Comparison of ENCODE assay signal across 9 cellular contexts in genomic region chr12:15928870-15929571, GRCh38. TPM values are rescaled to one million over a fixed set of nuclear protein-coding genes. Genes with fewer than 3 reads are reported as not detected.
A peak's percentile ranks its signal among the peaks of the same experiment; 100 is the strongest.
DNase-seq lines count a peak whose midpoint lies in the region; ATAC-seq and TF ChIP-seq lines count a peak whose summit lies in the region.
"Had no signal": no experiment of that assay in that cellular context is flagged by ENCODE, and none has a peak within 500 bp of the region (broad histone marks: within the 10 kb centered on the region; RNA-seq: fewer than 3 reads in every experiment).

No MANE protein-coding gene starts in this region.

- H2AFZ ChIP-seq in IMR-90 (replicated peaks; ENCODE audit: low read length, poor library complexity), result peak overlapping the region; percentile 68
- peak overlapping the region; percentile 64 for H2AFZ ChIP-seq in neuronal stem cell (ENCODE audit: low read length)

- peak overlapping the region; percentile 46 for H2AK5ac ChIP-seq in IMR-90 (ENCODE audit: low read depth, low read length)
- H2AK5ac ChIP-seq in neuronal stem cell (ENCODE audit: low read depth, low read length), result no peak overlapping the region

- peak overlapping the region; percentile 96 for H2BK20ac ChIP-seq in IMR-90 (ENCODE audit: low read depth, low read length)

- no peak overlapping the region for H3K27ac Mint-ChIP-seq in stimulated activated naive CD8-positive, alpha-beta T cell treated with anti-CD3 and anti-CD28 coated beads, Interleukin-15, amount 100 ng/mL, for 72 hours
- H3K27ac Mint-ChIP-seq: T-helper 2 cell treated with Interferon-gamma antibody and Interleukin-4, amounts not matched to agents 5 μg/mL and 100 μg/mL, for 36 hours had no signal

- H2BK15ac ChIP-seq in IMR-90 (ENCODE audit: low read depth, low read length) (peak overlapping the region; percentile 35), neuronal stem cell (ENCODE audit: low read length) (no peak overlapping the region)

- peak; percentile 55 for ATAC-seq in GM18868 (IDR thresholded peaks at IDR 0.05; ENCODE audit: unreplicated experiment)
- ATAC-seq in IMR-90 (ENCODE audit: low read depth), result peak; percentile 35
- ATAC-seq in stimulated activated naive CD8-positive, alpha-beta T cell treated with anti-CD3 and anti-CD28 coated beads, Interleukin-15, amount 100 ng/mL, for 72 hours, result no peak

- dilution Hi-C loops in IMR-90 (cut with HindIII; ENCODE audit: low sequenced_read_pairs, unreplicated experiment), result no loop called here

- H3K4me3 Mint-ChIP-seq in stimulated activated naive CD8-positive, alpha-beta T cell treated with anti-CD3 and anti-CD28 coated beads, Interleukin-15, amount 100 ng/mL, for 72 hours, result no peak overlapping the region
- H3K4me3 Mint-ChIP-seq: T-helper 2 cell treated with Interferon-gamma antibody and Interleukin-4, amounts not matched to agents 5 μg/mL and 100 μg/mL, for 36 hours had no signal

- H3K27ac ChIP-seq in IMR-90 (ENCODE audit: insufficient read depth, low read length), result peak overlapping the region; percentile 33
- H3K27ac ChIP-seq in esophagus muscularis mucosa (replicated peaks in 1 of 4), result peak overlapping the region; percentile 51 to 67 (median 56)
- H3K27ac ChIP-seq in neuronal stem cell (replicated peaks; ENCODE audit: low read length), result peak overlapping the region; percentile 26

- H3K79me1 ChIP-seq in IMR-90 (ENCODE audit: low read depth in 1 of 2, low read length in 2 of 2) (peaks cover 25 to 55% of the 10 kb centered on the region in 2 experiments), neuronal stem cell (ENCODE audit: low read depth, low read length) (no peaks in the 10 kb centered on the region)

- no peaks in the 10 kb centered on the region for H3K27me3 ChIP-seq in IMR-90 (ENCODE audit: control insufficient read depth, insufficient read depth, low read length)
- H3K27me3 ChIP-seq in esophagus muscularis mucosa, result no peaks in the 10 kb centered on the region
- no peaks in the 10 kb centered on the region for H3K27me3 ChIP-seq in neuronal stem cell (ENCODE audit: control insufficient read depth in 3 of 3, insufficient read depth in 3 of 3, low read depth in 1 of 3, low read length in 3 of 3)

- peaks cover 7% of the 10 kb centered on the region for H3K4me1 Mint-ChIP-seq in stimulated activated naive CD8-positive, alpha-beta T cell treated with anti-CD3 and anti-CD28 coated beads, Interleukin-15, amount 100 ng/mL, for 72 hours

- H2BK5ac ChIP-seq in IMR-90 (ENCODE audit: low read depth, low read length, poor library complexity, severe bottlenecking) (peak overlapping the region; percentile 97), neuronal stem cell (ENCODE audit: low read length) (no peak overlapping the region)

- H3K9me3 ChIP-seq in IMR-90 (ENCODE audit: control insufficient read depth, insufficient read depth, low read length), result no peaks in the 10 kb centered on the region
- no peaks in the 10 kb centered on the region for H3K9me3 ChIP-seq in esophagus muscularis mucosa
- no peaks in the 10 kb centered on the region for H3K9me3 ChIP-seq in neuronal stem cell (replicated peaks in 1 of 2; ENCODE audit: control insufficient read depth in 2 of 2, insufficient read depth in 1 of 2, low read depth in 1 of 2, low read length in 2 of 2)

- H4K91ac ChIP-seq in IMR-90 (ENCODE audit: insufficient read depth, low read depth, low read length) (peak overlapping the region; percentile 88), neuronal stem cell (ENCODE audit: low read depth, low read length, poor library complexity) (no peak overlapping the region)

- 40% methylated on average over 3 of the region's 10 CpGs; no CpG with 5 or more reads in 1 of the 2 experiments for whole genome bisulfite sequencing in IMR-90 (ENCODE audit: extremely low coverage in 2 of 2, insufficient read length in 1 of 2), 2 experiments
- WGBS in esophagus muscularis mucosa, result 59% methylated on average over 10 of the region's 10 CpGs
- WGBS in neuronal stem cell (ENCODE audit: extremely low coverage in 2 of 2, insufficient read length in 2 of 2, insufficient replicate concordance in 1 of 2), 2 donors, result no CpG with 5 or more reads among the region's 10 CpGs

- no peak for TF ChIP-seq EP300 in esophagus muscularis mucosa (IDR thresholded peaks at IDR 0.05)

- no peak for TF ChIP-seq RAD21 in IMR-90 (IDR thresholded peaks at IDR 0.05; ENCODE audit: low read length)

- TF ChIP-seq POLR2A in IMR-90 (IDR thresholded peaks at IDR 0.05; ENCODE audit: low read depth, low read length) (no peak), esophagus muscularis mucosa (IDR thresholded peaks at IDR 0.05; ENCODE audit: low read depth) (no peak)

- no peaks in the 10 kb centered on the region for H4K20me1 ChIP-seq in IMR-90 (ENCODE audit: insufficient read depth, low read length)

- no peak overlapping the region for H3K4me3 ChIP-seq in IMR-90 (ENCODE audit: insufficient read depth, low read depth, low read length)
- peak overlapping the region in 1 of 4 donors; percentile 15 for H3K4me3 ChIP-seq in esophagus muscularis mucosa
- H3K4me3 ChIP-seq in neuronal stem cell (ENCODE audit: low read length in 2 of 2), result no peak overlapping the region

- H3K36me3 ChIP-seq in IMR-90 (ENCODE audit: control insufficient read depth, insufficient read depth, low read length), result no peaks in the 10 kb centered on the region
- no peaks in the 10 kb centered on the region for H3K36me3 ChIP-seq in esophagus muscularis mucosa
- H3K36me3 ChIP-seq in neuronal stem cell (replicated peaks in 1 of 2; ENCODE audit: control insufficient read depth in 2 of 2, insufficient read depth in 2 of 2, low read length in 2 of 2), result no peaks in the 10 kb centered on the region

- H3K9me1 ChIP-seq in IMR-90 (ENCODE audit: insufficient read depth, low read length), result peaks cover 3% of the 10 kb centered on the region

- DNase-seq in IMR-90 (no peak), esophagus muscularis mucosa (ENCODE audit: extremely low spot score) (no peak), neuronal stem cell (ENCODE audit: low spot score) (no peak), NCI-H187 (lab: John Stamatoyannopoulos, UW) (no peak), NCI-H1694 treated with DMSO at 0.1 percent for 48 hours (lab: John Stamatoyannopoulos, UW) (no peak), T-helper 9 cell (no peak)
- DNase-seq in stimulated activated naive CD8-positive, alpha-beta T cell treated with anti-CD3 and anti-CD28 coated beads, Interleukin-15, amount 100 ng/mL, for 72 hours, result no peak

- intact Hi-C loops in IMR-90 (cut with micrococcal nuclease), result no loop called here
- intact Hi-C loops in esophagus muscularis mucosa (cut with DNase I), result no loop called here

- peak overlapping the region; percentile 32; the same call in 1 of the 2 replicates for H3K23ac ChIP-seq in IMR-90 (ENCODE audit: low read depth, low read length)
- no peak overlapping the region for H3K23ac ChIP-seq in neuronal stem cell (ENCODE audit: low read depth, low read length, poor library complexity)

- CTCF ChIA-PET in IMR-90 (lab: Yijun Ruan, JAX), result interaction anchor here (0.6 to 1.0 kb wide), 2 partner anchors 9 to 40 kb away, joined by 3 read pairs; no protein-coding TSS in a partner anchor

- in situ Hi-C loops in IMR-90 (cut with MboI; ENCODE audit: low sequenced_read_pairs), result no loop called here

- peak overlapping the region; percentile 0; the same call in 1 of the 2 replicates for H4K5ac ChIP-seq in IMR-90 (ENCODE audit: low read depth, low read length)

- H3K4ac ChIP-seq in IMR-90 (ENCODE audit: low read depth, low read length) (peak overlapping the region; percentile 88), neuronal stem cell (ENCODE audit: low read length) (no peak overlapping the region)

- peak overlapping the region; percentile 93 for H2BK120ac ChIP-seq in IMR-90 (ENCODE audit: low read depth, low read length)
- H2BK120ac ChIP-seq in neuronal stem cell (ENCODE audit: low read depth, low read length), result no peak overlapping the region

- peak overlapping the region; percentile 36 to 78; a peak in 3 of 4 replicates for H4K8ac ChIP-seq in IMR-90 (ENCODE audit: low read depth in 2 of 2, low read length in 2 of 2)
- no peak overlapping the region for H4K8ac ChIP-seq in neuronal stem cell (ENCODE audit: low read depth, low read length)

- H3K4me2 ChIP-seq in IMR-90 (ENCODE audit: low read depth, low read length) (peak overlapping the region; percentile 13; the same call in 1 of the 2 replicates), neuronal stem cell (ENCODE audit: insufficient read depth, low read length, poor library complexity, severe bottlenecking) (no peak overlapping the region)

- no peaks in the 10 kb centered on the region for H3K27me3 Mint-ChIP-seq in stimulated activated naive CD8-positive, alpha-beta T cell treated with anti-CD3 and anti-CD28 coated beads, Interleukin-15, amount 100 ng/mL, for 72 hours

- H3K18ac ChIP-seq in IMR-90 (ENCODE audit: low read depth, low read length), result peak overlapping the region; percentile 54; the same call in 1 of the 2 replicates
- H3K18ac ChIP-seq in neuronal stem cell (ENCODE audit: low read length), result no peak overlapping the region

- peak overlapping the region; percentile 73; the same call in 1 of the 2 replicates for H3K56ac ChIP-seq in IMR-90 (ENCODE audit: extremely low read depth, insufficient read depth, low read length)

- POLR2A ChIA-PET in IMR-90 (lab: Charles Lee; ENCODE audit: unreplicated experiment), result interaction anchor here (0.7 kb wide), 1 partner anchor 28 kb away, joined by 3 read pairs; no protein-coding TSS in a partner anchor

- H3K4me1 ChIP-seq in IMR-90 (ENCODE audit: control insufficient read depth, insufficient read depth, low read length) (peaks cover 4% of the 10 kb centered on the region; the same call in 1 of the 2 replicates), esophagus muscularis mucosa (peaks cover 11 to 68% (median 42%) of the 10 kb centered on the region in 4 donors), neuronal stem cell (ENCODE audit: control insufficient read depth in 2 of 2, insufficient read depth in 1 of 2, low read depth in 1 of 2, low read length in 2 of 2) (peaks cover 10 to 19% of the 10 kb centered on the region in 2 donors)

- H2AK9ac ChIP-seq in IMR-90 (replicated peaks; ENCODE audit: low read depth, low read length, poor library complexity), result peak overlapping the region; percentile 26

- H3K14ac ChIP-seq in IMR-90 (replicated peaks; ENCODE audit: low read depth, low read length), result peak overlapping the region; percentile 73
- no peak overlapping the region for H3K14ac ChIP-seq in neuronal stem cell (ENCODE audit: low read length)

- TSS peak; percentile 34 for BruUV-seq in IMR-90 (replicated peaks; lab: Mats Ljungman, UMichigan)

- H3K9ac ChIP-seq in IMR-90 (ENCODE audit: low read depth, low read length) (no peak overlapping the region; the same call in 1 of the 2 replicates), neuronal stem cell (ENCODE audit: low read depth, low read length, poor library complexity) (no peak overlapping the region)

- peaks cover 0 to 12% of the 10 kb centered on the region in 2 donors for H3K9me3 Mint-ChIP-seq in stimulated activated naive CD8-positive, alpha-beta T cell treated with anti-CD3 and anti-CD28 coated beads, Interleukin-15, amount 100 ng/mL, for 72 hours
- H3K9me3 Mint-ChIP-seq: T-helper 2 cell treated with Interferon-gamma antibody and Interleukin-4, amounts not matched to agents 5 μg/mL and 100 μg/mL, for 36 hours had no signal

- no peak overlapping the region for H2BK12ac ChIP-seq in neuronal stem cell (ENCODE audit: low read length)

- TF ChIP-seq CTCF in IMR-90 (conservative IDR thresholded peaks at IDR 0.05; ENCODE audit: low read depth, low read length), result no peak
- no peak for TF ChIP-seq CTCF in esophagus muscularis mucosa (IDR thresholded peaks at IDR 0.05)

RNA-seq across cellular contexts. Expression of gene DERA, which starts 17.9 kb away (rescaled TPM):
- total RNA-seq in IMR-90 (2012; rRNA removed), result 58.6 and 59.7 TPM in 2 replicates
- 22.9 and 28.1 TPM in 2 replicates for polyA plus RNA-seq in IMR-90 (2012; rRNA removed)
- 13.1 and 15.9 TPM in 2 replicates for polyA plus RNA-seq in IMR-90 (2012; cell fraction: cytosol; rRNA removed)
- 5.7 and 19.6 TPM in 2 replicates for polyA plus RNA-seq in IMR-90 (2012; cell fraction: nucleus; rRNA removed; ENCODE audit: low replicate concordance)
- total RNA-seq in esophagus muscularis mucosa, result 10 to 100 TPM; 30.6 to 47.3 (median 34.3) TPM
- polyA plus RNA-seq in neuronal stem cell (2013, experiment 1 of 2), result 50.5 TPM
- 50.3 TPM for polyA plus RNA-seq in neuronal stem cell (2013, experiment 2 of 2)

RNA-seq across cellular contexts. Expression of gene STRAP, which starts 46.8 kb away (rescaled TPM):
- total RNA-seq in IMR-90 (2012; rRNA removed) (82.1 and 133 TPM in 2 replicates), esophagus muscularis mucosa (10 to 100 TPM; 63.9 to 78.5 (median 74.0) TPM)
- 91.0 and 98.1 TPM in 2 replicates for polyA plus RNA-seq in IMR-90 (2012; rRNA removed)
- polyA plus RNA-seq in IMR-90 (2012; cell fraction: cytosol; rRNA removed), result 53.4 and 67.4 TPM in 2 replicates
- 31.4 and 54.0 TPM in 2 replicates for polyA plus RNA-seq in IMR-90 (2012; cell fraction: nucleus; rRNA removed; ENCODE audit: low replicate concordance)
- polyA plus RNA-seq in neuronal stem cell (2013, experiment 1 of 2), result 242 TPM
- polyA plus RNA-seq in neuronal stem cell (2013, experiment 2 of 2), result 246 TPM
